Comparison of ENCODE assay signal across 21 cellular contexts in genomic region chr7:5837153-5837552, GRCh38. TPM values are rescaled to one million over a fixed set of nuclear protein-coding genes. Genes with fewer than 3 reads are reported as not detected.
"Had no signal": no experiment of that assay in that cellular context is flagged by ENCODE, and none has a peak within 500 bp of the region (broad histone marks: within the 10 kb centered on the region; RNA-seq: fewer than 3 reads in every experiment).

No MANE protein-coding gene starts in this region.

RNA-seq across cellular contexts. Expression of gene OCM, which starts 43.4 kb away (rescaled TPM):
- total RNA-seq: activated B cell treated with CpG ODN at 0.5 μM for 24 hours; activated CD4-positive, alpha-beta memory T cell treated with anti-CD3 and anti-CD28 coated beads for 36 hours; activated CD8-positive, alpha-beta memory T cell treated with anti-CD3 and anti-CD28 coated beads for 36 hours; activated CD8-positive, alpha-beta memory T cell treated with anti-CD3 and anti-CD28 coated beads, Interleukin-2, amount 10 ng/mL, durations not matched to agents 7 days and 5 days; activated CD8-positive, alpha-beta T cell treated with anti-CD3 and anti-CD28 coated beads, Interleukin-2, amount 10 ng/mL, durations not matched to agents 7 days and 5 days; activated naive CD4-positive, alpha-beta T cell treated with anti-CD3 and anti-CD28 coated beads for 36 hours; activated naive CD4-positive, alpha-beta T cell treated with anti-CD3 and anti-CD28 coated beads, Interleukin-2, amount 50 U/mL, for 72 hours; activated T-helper 1 cell treated with anti-CD3 and anti-CD28 coated beads, Interleukin-12 subunit alpha, Interleukin-12 subunit beta, Interleukin-2, Interleukin-4 antibody, amounts not matched to agents 30 ng/mL and 10 ng/mL and 1 ng/mL, durations not matched to agents 14 hours and 24 hours and 36 hours; activated T-helper 2 cell treated with anti-CD3 and anti-CD28 coated beads, Interferon-gamma antibody, Interleukin-2, Interleukin-4, amounts not matched to agents 10 μg/mL and 5 μg/mL and 100 μg/mL, durations not matched to agents 14 hours and 24 hours and 36 hours; ascending aorta; cardiac muscle cell; colonic mucosa; dermis microvascular lymphatic vessel endothelial cell; endothelial cell of umbilical vein; esophagus squamous epithelium; fibroblast of lung; fibroblast of villous mesenchyme; gastroesophageal sphincter; glomerular endothelial cell; heart right ventricle; T-helper 2 cell treated with Interferon-gamma antibody and Interleukin-4, amounts not matched to agents 100 ng/mL and 5 ng/mL, for 36 hours had no signal
- polyA plus RNA-seq: endothelial cell of umbilical vein, fibroblast of lung, heart right ventricle had no signal
